In the genomic region with DNA sequence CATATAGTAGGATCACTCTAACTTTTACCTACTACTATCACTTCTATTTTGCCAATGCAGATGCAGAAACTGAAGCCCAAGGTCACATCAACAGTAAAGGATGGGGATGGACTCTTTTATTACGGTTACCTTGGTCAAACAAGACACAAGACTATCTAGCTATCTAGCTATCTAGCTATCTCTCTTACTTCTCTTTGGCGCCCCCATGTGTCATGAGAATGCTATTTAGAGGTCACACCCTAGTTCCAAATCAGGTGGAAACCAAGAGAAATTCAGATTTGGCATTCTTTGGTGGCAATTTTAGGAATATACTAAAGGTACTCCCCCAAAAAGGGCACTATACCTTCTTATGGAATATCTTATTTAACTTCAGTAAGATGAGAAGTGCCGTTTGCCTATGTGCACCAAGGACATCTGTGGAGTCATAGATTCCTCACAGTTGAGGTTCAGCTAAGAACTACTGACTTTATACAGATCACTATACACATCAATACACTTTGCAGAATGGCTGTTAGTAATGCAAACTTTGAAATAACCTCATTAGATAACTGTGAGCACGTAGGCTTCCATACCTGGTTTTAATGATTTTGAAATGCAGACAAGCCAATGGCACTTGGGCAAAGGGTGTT, we compare ENCODE assay signal across 9 cellular contexts. TPM values are rescaled to one million over a fixed set of nuclear protein-coding genes. Genes with fewer than 3 reads are reported as not detected.
DNase-seq lines count a peak whose midpoint lies in the region; ATAC-seq and TF ChIP-seq lines count a peak whose summit lies in the region.
"Had no signal": no experiment of that assay in that cellular context is flagged by ENCODE, and none has a peak within 500 bp of the region (broad histone marks: within the 10 kb centered on the region; RNA-seq: fewer than 3 reads in every experiment).

No MANE protein-coding gene starts in this region.

- no peak for TF ChIP-seq POLR2A in Peyer's patch (IDR thresholded peaks at IDR 0.05)

- no peaks in the 10 kb centered on the region for H3K9me3 ChIP-seq in Peyer's patch
- H3K9me3 ChIP-seq in lung (ENCODE audit: control insufficient read depth in 2 of 2, insufficient read depth in 1 of 2, low read length in 1 of 2): peaks cover 0 to 5% of the 10 kb centered on the region in 2 donors
- no peaks in the 10 kb centered on the region for H3K9me3 ChIP-seq in upper lobe of right lung

- H3K4me3 ChIP-seq in Peyer's patch (no peak overlapping the region), lung (no peak overlapping the region), upper lobe of right lung (no peak overlapping the region)

- H3K27ac ChIP-seq in Peyer's patch (no peak overlapping the region), lung (ENCODE audit: low read depth in 1 of 2, low read length in 1 of 2) (no peak overlapping the region), upper lobe of right lung (no peak overlapping the region)
- H3K27ac ChIP-seq: epithelial cell of prostate had no signal

- H3K4me1 ChIP-seq in Peyer's patch (no peaks in the 10 kb centered on the region), lung (ENCODE audit: control insufficient read depth in 2 of 2, insufficient read depth in 2 of 2, low read length in 2 of 2) (no peaks in the 10 kb centered on the region), upper lobe of right lung (no peaks in the 10 kb centered on the region)

- no peaks in the 10 kb centered on the region for H3K36me3 ChIP-seq in Peyer's patch
- no peaks in the 10 kb centered on the region for H3K36me3 ChIP-seq in lung (ENCODE audit: control insufficient read depth in 2 of 2, insufficient read depth in 2 of 2, low read length in 2 of 2)
- no peaks in the 10 kb centered on the region for H3K36me3 ChIP-seq in upper lobe of right lung

- TF ChIP-seq CTCF in Peyer's patch (IDR thresholded peaks at IDR 0.05) (peak in 4 of 6 experiments; percentile 49 to 54 (median 52)), lung (IDR thresholded peaks at IDR 0.05; ENCODE audit: control extremely low read depth, extremely low read depth) (peak; percentile 35), upper lobe of right lung (IDR thresholded peaks at IDR 0.05) (peak; percentile 64)

- intact Hi-C loops in upper lobe of right lung (cut with DNase I): no loop called here

- no peak for ATAC-seq in activated CD4-positive, CD25-positive, alpha-beta regulatory T cell treated with anti-CD3 and anti-CD28 coated beads, Interleukin-2, amount 50 U/mL, for 24 hours
- ATAC-seq in HG03521 (IDR thresholded peaks at IDR 0.05; ENCODE audit: unreplicated experiment) (peak; percentile 50), lung (ENCODE audit: insufficient read depth, low FRiP score) (no peak), upper lobe of right lung (peak; percentile 75), HG03460 (IDR thresholded peaks at IDR 0.05; ENCODE audit: unreplicated experiment) (no peak)

- peak in 3 of 4 experiments; percentile 21 to 44 (median 21) for DNase-seq in activated CD4-positive, CD25-positive, alpha-beta regulatory T cell (lab: John Stamatoyannopoulos, UW)
- DNase-seq in Peyer's patch (peak in 2 of 3 donors; percentile 51 to 73), astrocyte of the hippocampus (ENCODE audit: low read depth, low spot score) (peak; percentile 24), lung (ENCODE audit: low spot score) (peak; percentile 51), upper lobe of right lung (no peak)

- H3K27me3 ChIP-seq in Peyer's patch (no peaks in the 10 kb centered on the region), lung (ENCODE audit: control insufficient read depth, insufficient read depth) (peaks cover 4% of the 10 kb centered on the region), upper lobe of right lung (peaks cover 29% of the 10 kb centered on the region)

- 42 to 43% methylated on average over 4 of the region's 4 CpGs for WGBS in lung, 2 donors

RNA-seq across cellular contexts. Expression of gene ZNF648, which starts 6.7 kb away (rescaled TPM):
- total RNA-seq in Peyer's patch (not detected), lung (under 1 TPM; 0.09 to 0.20 TPM), upper lobe of right lung (not detected)
- under 1 TPM in 1 of 2 donors, not detected in 1; 0.21 TPM for polyA plus RNA-seq in lung

Comparison
In these comparisons a context has a peak if more than half of its experiments do, and no peak if none do; other contexts are left out.
1. ATAC-seq: peak in HG03521 (single experiment) and upper lobe of right lung (single experiment); none in activated CD4-positive, CD25-positive, alpha-beta regulatory T cell treated with anti-CD3 and anti-CD28 coated beads, Interleukin-2, amount 50 U/mL, for 24 hours (0 of 2), lung (single experiment) and HG03460 (single experiment).
2. Peak in every context shown above with its lines, with median percentiles within 50 percentile points of each other: CTCF ChIP-seq.